10 cellular contexts compared by ENCODE assay signal in genomic region chr16:12802048-12802447, GRCh38. TPM values are rescaled to one million over a fixed set of nuclear protein-coding genes. Genes with fewer than 3 reads are reported as not detected.
DNase-seq lines count a peak whose midpoint lies in the region; ATAC-seq, FAIRE-seq and TF ChIP-seq lines count a peak whose summit lies in the region.
"Had no signal": no experiment of that assay in that cellular context is flagged by ENCODE, and none has a peak within 500 bp of the region (broad histone marks: within the 10 kb centered on the region; RNA-seq: fewer than 3 reads in every experiment).

No MANE protein-coding gene starts in this region.

- ATAC-seq in T-cell (replicated peaks in 1 of 4): no peak
- no peak for ATAC-seq in Right ventricle myocardium superior (ENCODE audit: poor library complexity)
- ATAC-seq: left lobe of liver had no signal

- H3K4me1 Mint-ChIP-seq in Caco-2 (ENCODE audit: low read depth, unreplicated experiment): peaks cover 11% of the 10 kb centered on the region
- H3K4me1 Mint-ChIP-seq in T-cell: peaks cover 21 to 26% (median 24%) of the 10 kb centered on the region in 3 donors
- H3K4me1 Mint-ChIP-seq in endodermal cell: peaks cover 27% of the 10 kb centered on the region
- H3K4me1 Mint-ChIP-seq in progenitor cell of endocrine pancreas (ENCODE audit: low read depth): peaks cover 15% of the 10 kb centered on the region

- peaks cover 11% of the 10 kb centered on the region; the same call in 1 of the 2 replicates for H3K4me1 ChIP-seq in Caco-2
- H3K4me1 ChIP-seq in endodermal cell (ENCODE audit: control insufficient read depth, insufficient read depth, low read length): no peaks in the 10 kb centered on the region
- no peaks in the 10 kb centered on the region for H3K4me1 ChIP-seq in prostate gland (replicated peaks)

- DNase-seq in Caco-2 (no peak), T-cell (no peak), endodermal cell (no peak), progenitor cell of endocrine pancreas (ENCODE audit: low spot score, unreplicated experiment) (no peak), GM12891 (ENCODE audit: insufficient read length, low spot score) (no peak), H54 (ENCODE audit: insufficient read length, low spot score) (no peak), Right ventricle myocardium superior (no peak), prostate gland (ENCODE audit: low spot score) (no peak)
- DNase-seq: Peyer's patch had no signal

- POLR2A ChIA-PET in Caco-2 (lab: Charles Lee) (no interaction called here), T-cell (lab: Charles Lee) (no interaction called here)

- TF ChIP-seq CTCF in Caco-2 (IDR thresholded peaks at IDR 0.05; ENCODE audit: insufficient read depth in 1 of 2, low read depth in 1 of 2, low read length in 1 of 2, severe bottlenecking in 1 of 2, unreplicated experiment in 1 of 2) (no peak), endodermal cell (conservative IDR thresholded peaks at IDR 0.05) (no peak), progenitor cell of endocrine pancreas (IDR thresholded peaks at IDR 0.05; ENCODE audit: unreplicated experiment) (no peak), prostate gland (IDR thresholded peaks at IDR 0.05) (no peak)

- intact Hi-C loops in Caco-2 (cut with micrococcal nuclease; ENCODE audit: unreplicated experiment) (loop anchor here (5.0 kb wide), 1 partner anchor 190 kb away; no protein-coding TSS in a partner anchor), Right ventricle myocardium superior (cut with DNase I) (no loop called here), prostate gland (cut with DNase I) (no loop called here)

- 93 to 95% methylated on average over 7 to 9 of the region's 9 CpGs for WGBS in endodermal cell (ENCODE audit: insufficient coverage in 1 of 2, insufficient read length in 1 of 2), 2 experiments
- 66% methylated on average over 9 of the region's 9 CpGs for WGBS in prostate gland

- TF ChIP-seq POLR2A in GM12891 (IDR thresholded peaks at IDR 0.05; ENCODE audit: low read depth, low read length): no peak
- TF ChIP-seq POLR2A in H54 (IDR thresholded peaks at IDR 0.05; ENCODE audit: low read depth, low read length): no peak
- TF ChIP-seq POLR2A in prostate gland (IDR thresholded peaks at IDR 0.05): no peak

- H3K36me3 ChIP-seq in Caco-2 (ENCODE audit: control insufficient read depth, insufficient read depth, low read length) (no peaks in the 10 kb centered on the region), endodermal cell (ENCODE audit: control insufficient read depth, insufficient read depth, low read length) (no peaks in the 10 kb centered on the region), prostate gland (no peaks in the 10 kb centered on the region)
- H3K36me3 ChIP-seq: Peyer's patch had no signal

- H3K27me3 Mint-ChIP-seq in Caco-2 (ENCODE audit: insufficient read depth, unreplicated experiment) (no peaks in the 10 kb centered on the region), T-cell (no peaks in the 10 kb centered on the region), endodermal cell (ENCODE audit: insufficient read depth) (no peaks in the 10 kb centered on the region), progenitor cell of endocrine pancreas (no peaks in the 10 kb centered on the region)

- peaks cover 5% of the 10 kb centered on the region for H3K36me3 Mint-ChIP-seq in Caco-2 (ENCODE audit: insufficient read depth, unreplicated experiment)
- H3K36me3 Mint-ChIP-seq in T-cell: peaks cover 8% of the 10 kb centered on the region
- H3K36me3 Mint-ChIP-seq in endodermal cell (ENCODE audit: low read depth): no peaks in the 10 kb centered on the region
- H3K36me3 Mint-ChIP-seq in progenitor cell of endocrine pancreas (ENCODE audit: insufficient read depth): peaks cover 1% of the 10 kb centered on the region

- H3K27ac ChIP-seq in endodermal cell (ENCODE audit: low read depth, low read length) (no peak overlapping the region), prostate gland (no peak overlapping the region)

- no peak overlapping the region for H3K4me3 ChIP-seq in Caco-2 (ENCODE audit: low read depth, low read length)
- H3K4me3 ChIP-seq in endodermal cell (ENCODE audit: low read length): peak overlapping the region; percentile 54
- no peak overlapping the region for H3K4me3 ChIP-seq in prostate gland

- FAIRE-seq in GM12891 (lab: Jason Lieb, UNC) (no peak), H54 (lab: Jason Lieb, UNC) (no peak)

- H3K9me3 ChIP-seq in Caco-2: no peaks in the 10 kb centered on the region
- no peaks in the 10 kb centered on the region for H3K9me3 ChIP-seq in endodermal cell (ENCODE audit: control insufficient read depth, low read length)
- H3K9me3 ChIP-seq in prostate gland: no peaks in the 10 kb centered on the region
- H3K9me3 ChIP-seq: Peyer's patch had no signal

- H3K9me3 Mint-ChIP-seq in Caco-2 (ENCODE audit: unreplicated experiment) (no peaks in the 10 kb centered on the region), T-cell (peaks cover 0 to 5% (median 0%) of the 10 kb centered on the region in 3 donors), endodermal cell (no peaks in the 10 kb centered on the region), progenitor cell of endocrine pancreas (ENCODE audit: low read depth) (peaks cover 3% of the 10 kb centered on the region)

- H3K27ac Mint-ChIP-seq in Caco-2 (ENCODE audit: unreplicated experiment) (no peak overlapping the region), T-cell (no peak overlapping the region), endodermal cell (peak overlapping the region; percentile 7), progenitor cell of endocrine pancreas (peak overlapping the region; percentile 81)

- H3K9ac ChIP-seq in endodermal cell (ENCODE audit: extremely low read depth, low read length, poor library complexity, severe bottlenecking): no peak overlapping the region

- no TSS peak for BruUV-seq in Caco-2 (replicated peaks; lab: Mats Ljungman, UMichigan)

- CTCF ChIA-PET in Caco-2 (lab: Charles Lee): no interaction called here
- CTCF ChIA-PET in T-cell (lab: Charles Lee): no interaction called here

- H3K27me3 ChIP-seq in Caco-2 (replicated peaks; ENCODE audit: control insufficient read depth, insufficient read depth, low read length) (no peaks in the 10 kb centered on the region), endodermal cell (ENCODE audit: control insufficient read depth, insufficient read depth, low read length, poor library complexity, severe bottlenecking) (no peaks in the 10 kb centered on the region), prostate gland (replicated peaks; ENCODE audit: insufficient read depth) (no peaks in the 10 kb centered on the region)
- H3K27me3 ChIP-seq: Peyer's patch had no signal

- H3K4me3 Mint-ChIP-seq in Caco-2 (ENCODE audit: unreplicated experiment) (peak overlapping the region; percentile 91), T-cell (peak overlapping the region; percentile 18 to 89 (median 88)), endodermal cell (peak overlapping the region; percentile 86), progenitor cell of endocrine pancreas (ENCODE audit: low read depth) (peak overlapping the region; percentile 94)

TF ChIP-seq in GM12891, 5 proteins besides CTCF, POLR2A, EP300 and RAD21:
- TF ChIP-seq POU2F2 (IDR thresholded peaks at IDR 0.05; ENCODE audit: low read depth, low read length): no peak
- TF ChIP-seq TAF1 (IDR thresholded peaks at IDR 0.05; ENCODE audit: low read depth, low read length): no peak
- no peak for TF ChIP-seq SPI1 (IDR thresholded peaks at IDR 0.05; ENCODE audit: low read depth, low read length)
- TF ChIP-seq POLR2AphosphoS5 (IDR thresholded peaks at IDR 0.05; ENCODE audit: low read depth, low read length): no peak
- TF ChIP-seq PAX5 (IDR thresholded peaks at IDR 0.05; ENCODE audit: insufficient read depth, low read length, severe bottlenecking): no peak

RNA-seq across cellular contexts. Expression of gene CPPED1, which starts 1.6 kb away (rescaled TPM):
- 27.5 and 34.9 TPM in 2 replicates for total RNA-seq in Caco-2 (2022)
- total RNA-seq in T-cell: 1 to 10 TPM; 2.9 to 9.2 (median 7.5) TPM
- total RNA-seq in endodermal cell: 10 to 100 TPM in 1 of 2 donors, 1 to 10 TPM in 1; 8.4 to 14.7 TPM
- 8.5 TPM for polyA plus RNA-seq in endodermal cell (2013, experiment 1 of 2)
- 8.0 TPM for polyA plus RNA-seq in endodermal cell (2013, experiment 2 of 2)
- total RNA-seq in progenitor cell of endocrine pancreas: 11.6 and 13.2 TPM in 2 replicates
- 3.9 TPM for polyA plus RNA-seq in GM12891 (2012; ENCODE audit: low read depth, missing spikeins)
- total RNA-seq in Right ventricle myocardium superior: 12.1 TPM
- total RNA-seq in prostate gland: 10 to 100 TPM; 24.8 to 61.0 TPM

Comparison
In these comparisons a context has a peak if more than half of its experiments do, and no peak if none do; other contexts are left out.
1. H3K27ac Mint-ChIP-seq: peak in endodermal cell (single experiment) and progenitor cell of endocrine pancreas (single experiment); none in Caco-2 (single experiment) and T-cell (0 of 2).
2. Peak in every context shown above with its lines, with median percentiles within 50 percentile points of each other: H3K4me3 Mint-ChIP-seq.